ENCODE assay signal across 9 cellular contexts in the genomic region with DNA sequence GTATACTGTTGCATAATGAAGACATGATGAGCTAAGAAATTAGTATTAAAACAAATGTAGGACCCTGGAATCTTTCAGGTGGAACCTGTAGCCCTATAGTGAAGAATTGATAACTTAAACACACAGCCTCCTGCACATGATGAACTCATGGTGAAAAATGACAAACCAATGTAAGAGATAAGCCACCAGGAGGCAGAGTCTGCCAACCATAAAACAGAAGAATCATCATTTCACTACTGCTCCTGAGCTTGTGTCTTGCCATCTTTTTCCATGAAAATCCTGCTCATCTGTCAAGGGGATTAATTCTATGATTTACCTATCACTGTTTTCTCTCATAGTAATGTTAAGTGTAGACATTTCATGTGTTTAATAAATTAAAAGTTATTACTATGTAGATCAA.
DNase-seq lines count a peak whose midpoint lies in the region; ATAC-seq and TF ChIP-seq lines count a peak whose summit lies in the region.
"Had no signal": no experiment of that assay in that cellular context is flagged by ENCODE, and none has a peak within 500 bp of the region (broad histone marks: within the 10 kb centered on the region; RNA-seq: fewer than 3 reads in every experiment).

No MANE protein-coding gene starts in this region.

- no peak for ATAC-seq in HG02763 (IDR thresholded peaks at IDR 0.05; ENCODE audit: unreplicated experiment)

- no peak overlapping the region for H3K4me3 ChIP-seq in transverse colon

- intact Hi-C loops in transverse colon (cut with DNase I; ENCODE audit: low total_unique reads): no loop called here

- no peak for TF ChIP-seq EP300 in transverse colon (IDR thresholded peaks at IDR 0.05; ENCODE audit: low read depth)

- H3K36me3 ChIP-seq in transverse colon: no peaks in the 10 kb centered on the region

- no peak overlapping the region for H3K27ac ChIP-seq in transverse colon

- no peaks in the 10 kb centered on the region for H3K4me1 ChIP-seq in transverse colon

- TF ChIP-seq POLR2A in transverse colon (IDR thresholded peaks at IDR 0.05): no peak

- no peaks in the 10 kb centered on the region for H3K27me3 ChIP-seq in transverse colon

- in situ Hi-C loops in transverse colon (cut with MboI; ENCODE audit: low pct_ligation_motif_present in 1 of 4, low pct_unique_long_range_greater_than_20kb in 1 of 4, low sequenced_read_pairs in 3 of 4): loop anchor here in 2 of 4 donors (25.0 kb wide), 1 partner anchor 375 kb away; no protein-coding TSS in a partner anchor

- no peaks in the 10 kb centered on the region for H3K9me3 ChIP-seq in transverse colon

- DNase-seq in SIG-M5 treated with dmso at 0.1 percent for 504 hours (lab: John Stamatoyannopoulos, UW; ENCODE audit: unreplicated experiment): peak; percentile 22
- no peak for DNase-seq in SIG-M5 (lab: John Stamatoyannopoulos, UW)
- peak; percentile 22 for DNase-seq in SW480 (ENCODE audit: low spot score)
- peak; percentile 37 for DNase-seq in inferior parietal cortex (ENCODE audit: extremely low spot score)
- DNase-seq in transverse colon: no peak
- no peak for DNase-seq in NCI-H345 (lab: John Stamatoyannopoulos, UW)
- DNase-seq in germinal center (ENCODE audit: low spot score): no peak
- DNase-seq: C1 segment of cervical spinal cord had no signal

- peak; percentile 37 to 54 (median 49) for TF ChIP-seq CTCF in transverse colon (IDR thresholded peaks at IDR 0.05)

Comparison
In these comparisons a context has a peak if more than half of its experiments do, and no peak if none do; other contexts are left out.
1. DNase-seq: peak in SIG-M5 treated with dmso at 0.1 percent for 504 hours (single experiment), SW480 (single experiment) and inferior parietal cortex (single experiment); none in SIG-M5 (single experiment), transverse colon (single experiment), NCI-H345 (single experiment) and germinal center (single experiment).